10 cellular contexts compared by ENCODE assay signal in the genomic region with DNA sequence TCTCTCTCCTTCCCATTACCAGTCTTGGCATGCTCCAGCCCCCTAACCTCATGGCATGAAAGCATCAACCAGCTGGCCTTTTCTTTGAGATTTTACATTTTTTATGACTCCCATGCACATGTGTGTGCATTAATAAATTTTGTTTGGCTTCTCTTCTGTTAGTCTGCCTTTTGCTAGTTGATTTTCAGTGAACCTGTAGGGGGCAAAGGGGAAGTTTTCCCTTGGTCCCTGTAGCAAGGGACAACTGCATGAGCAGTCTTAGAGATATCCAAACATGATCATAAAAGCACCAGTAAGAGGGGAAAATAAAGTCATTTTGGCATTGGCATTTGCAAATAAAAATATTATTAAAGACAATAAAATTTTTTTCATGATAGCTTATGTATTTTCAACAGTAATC.
DNase-seq lines count a peak whose midpoint lies in the region; ATAC-seq and TF ChIP-seq lines count a peak whose summit lies in the region.
"Had no signal": no experiment of that assay in that cellular context is flagged by ENCODE, and none has a peak within 500 bp of the region (broad histone marks: within the 10 kb centered on the region; RNA-seq: fewer than 3 reads in every experiment).

No MANE protein-coding gene starts in this region.

- H3K9me3 ChIP-seq in AG04450 (ENCODE audit: control insufficient read depth, insufficient read depth, low read length) = no peaks in the 10 kb centered on the region

- 0 out of 2 replicates have a peak, but pooled peaks have one; percentile 23 for TF ChIP-seq CTCF in AG04450 (IDR thresholded peaks at IDR 0.05; ENCODE audit: low read depth, low read length)
- peak in 1 of 2 experiments; percentile 53 for TF ChIP-seq CTCF in brain (conservative IDR thresholded peaks at IDR 0.05)

- peak overlapping the region in 3 of 5 experiments; percentile 4 to 87 (median 67) for H3K27ac Mint-ChIP-seq in brain
- H3K27ac Mint-ChIP-seq in stimulated activated naive CD8-positive, alpha-beta T cell treated with anti-CD3 and anti-CD28 coated beads, Interleukin-15, amount 100 ng/mL, for 72 hours = no peak overlapping the region
- H3K27ac Mint-ChIP-seq: activated CD4-positive, alpha-beta T cell treated with anti-CD3 and anti-CD28 coated beads for 36 hours had no signal

- ATAC-seq in GM19395 (IDR thresholded peaks at IDR 0.05; ENCODE audit: unreplicated experiment) (peak; percentile 47), HG03432 (IDR thresholded peaks at IDR 0.05; ENCODE audit: unreplicated experiment) (peak; percentile 38), HG03442 (IDR thresholded peaks at IDR 0.05; ENCODE audit: unreplicated experiment) (no peak)
- ATAC-seq in stimulated activated naive CD8-positive, alpha-beta T cell treated with anti-CD3 and anti-CD28 coated beads, Interleukin-15, amount 100 ng/mL, for 72 hours = no peak
- ATAC-seq: activated CD4-positive, alpha-beta T cell treated with anti-CD3 and anti-CD28 coated beads for 36 hours had no signal

- no peak overlapping the region for H3K4me3 ChIP-seq in AG04450 (ENCODE audit: low read depth, low read length)
- H3K4me3 ChIP-seq: right atrium auricular region had no signal

- H3K4me1 Mint-ChIP-seq in brain = peaks cover 9% of the 10 kb centered on the region
- H3K4me1 Mint-ChIP-seq in stimulated activated naive CD8-positive, alpha-beta T cell treated with anti-CD3 and anti-CD28 coated beads, Interleukin-15, amount 100 ng/mL, for 72 hours = no peaks in the 10 kb centered on the region
- H3K4me1 Mint-ChIP-seq: activated CD4-positive, alpha-beta T cell treated with anti-CD3 and anti-CD28 coated beads for 36 hours had no signal

- H3K4me3 Mint-ChIP-seq in brain = no peak overlapping the region
- H3K4me3 Mint-ChIP-seq in stimulated activated naive CD8-positive, alpha-beta T cell treated with anti-CD3 and anti-CD28 coated beads, Interleukin-15, amount 100 ng/mL, for 72 hours = no peak overlapping the region
- H3K4me3 Mint-ChIP-seq: activated CD4-positive, alpha-beta T cell treated with anti-CD3 and anti-CD28 coated beads for 36 hours had no signal

- H3K27me3 Mint-ChIP-seq in brain = peaks cover 3% of the 10 kb centered on the region
- no peaks in the 10 kb centered on the region for H3K27me3 Mint-ChIP-seq in stimulated activated naive CD8-positive, alpha-beta T cell treated with anti-CD3 and anti-CD28 coated beads, Interleukin-15, amount 100 ng/mL, for 72 hours

- POLR2A ChIA-PET in AG04450 (lab: Yijun Ruan, JAX) = no interaction called here

- CTCF ChIA-PET in AG04450 (lab: Charles Lee) = interaction anchor here (0.7 to 1.2 kb wide), 2 partner anchors 13 to 215 kb away, joined by 4 to 6 read pairs; no protein-coding TSS in a partner anchor

- H3K27me3 ChIP-seq in AG04450 (ENCODE audit: control insufficient read depth, insufficient read depth, low read length) = no peaks in the 10 kb centered on the region
- H3K27me3 ChIP-seq: right atrium auricular region had no signal

- no peak overlapping the region for H3K27ac ChIP-seq in AG04450 (ENCODE audit: low read depth, low read length)
- H3K27ac ChIP-seq: right atrium auricular region had no signal

- peaks cover 19% of the 10 kb centered on the region for H3K36me3 Mint-ChIP-seq in brain

- DNase-seq in AG04450 (ENCODE audit: low read depth, low spot score) (no peak), kidney tubule cell (ENCODE audit: low spot score) (no peak)
- no peak for DNase-seq in activated CD4-positive, alpha-beta T cell treated with anti-CD3 and anti-CD28 coated beads for 1 hour
- no peak for DNase-seq in stimulated activated naive CD8-positive, alpha-beta T cell treated with anti-CD3 and anti-CD28 coated beads, Interleukin-15, amount 100 ng/mL, for 72 hours
- DNase-seq: activated CD4-positive, alpha-beta T cell treated with anti-CD3 and anti-CD28 coated beads for 36 hours had no signal

- H3K9me3 Mint-ChIP-seq in brain = peaks cover 13 to 22% (median 17%) of the 10 kb centered on the region in 5 experiments
- peaks cover 0 to 12% of the 10 kb centered on the region in 2 donors for H3K9me3 Mint-ChIP-seq in stimulated activated naive CD8-positive, alpha-beta T cell treated with anti-CD3 and anti-CD28 coated beads, Interleukin-15, amount 100 ng/mL, for 72 hours

Comparison
In these comparisons a context has a peak if more than half of its experiments do, and no peak if none do; other contexts are left out.
1. ATAC-seq: peak in GM19395 (single experiment) and HG03432 (single experiment); none in HG03442 (single experiment) and stimulated activated naive CD8-positive, alpha-beta T cell treated with anti-CD3 and anti-CD28 coated beads, Interleukin-15, amount 100 ng/mL, for 72 hours (single experiment).
2. H3K27ac Mint-ChIP-seq: peak in brain (3 of 5); none in stimulated activated naive CD8-positive, alpha-beta T cell treated with anti-CD3 and anti-CD28 coated beads, Interleukin-15, amount 100 ng/mL, for 72 hours (0 of 2).